37 cellular contexts compared by ENCODE assay signal in genomic region chr4:13007802-13008201, GRCh38.
"Had no signal": no experiment of that assay in that cellular context is flagged by ENCODE, and none has a peak within 500 bp of the region (broad histone marks: within the 10 kb centered on the region; RNA-seq: fewer than 3 reads in every experiment).

No MANE protein-coding gene starts in this region.

- H3K4me3 ChIP-seq: ascending aorta, cardiac muscle cell had no signal

- H3K36me3 Mint-ChIP-seq: activated CD8-positive, alpha-beta memory T cell treated with anti-CD3 and anti-CD28 coated beads, Interleukin-2, amount 10 ng/mL, durations not matched to agents 7 days and 5 days; activated naive CD4-positive, alpha-beta T cell treated with anti-CD3 and anti-CD28 coated beads, Interleukin-2, amount 10 ng/mL, durations not matched to agents 7 days and 5 days; activated naive CD8-positive, alpha-beta T cell treated with anti-CD3 and anti-CD28 coated beads, Interleukin-2, amount 10 ng/mL, durations not matched to agents 7 days and 5 days; brain had no signal

- H3K27ac ChIP-seq: ascending aorta, cardiac muscle cell, VCaP had no signal

- H3K9me3 Mint-ChIP-seq: activated CD4-positive, alpha-beta memory T cell treated with anti-CD3 and anti-CD28 coated beads, Interleukin-2, amount 10 ng/mL, durations not matched to agents 7 days and 5 days; activated CD4-positive, alpha-beta T cell treated with anti-CD3 and anti-CD28 coated beads, Interleukin-2, amount 10 ng/mL, durations not matched to agents 7 days and 5 days; activated naive CD4-positive, alpha-beta T cell treated with anti-CD3 and anti-CD28 coated beads, Interleukin-2, amount 10 ng/mL, durations not matched to agents 7 days and 5 days; activated naive CD4-positive, alpha-beta T cell treated with anti-CD3 and anti-CD28 coated beads, Interleukin-2, amount 50 U/mL, for 24 hours; activated T-helper 2 cell treated with anti-CD3 and anti-CD28 coated beads, Interferon-gamma antibody, Interleukin-2, Interleukin-4, amounts not matched to agents 10 μg/mL and 5 μg/mL and 100 μg/mL, durations not matched to agents 14 hours and 24 hours and 36 hours; T-helper 2 cell treated with Interferon-gamma antibody and Interleukin-4, amounts not matched to agents 5 μg/mL and 100 μg/mL, for 36 hours had no signal

- ATAC-seq: activated CD4-positive, alpha-beta T cell treated with anti-CD3 and anti-CD28 coated beads for 36 hours; activated CD4-positive, CD25-positive, alpha-beta regulatory T cell treated with anti-CD3 and anti-CD28 coated beads, Interleukin-2, amount 50 U/mL, for 24 hours; activated CD8-positive, alpha-beta memory T cell treated with anti-CD3 and anti-CD28 coated beads, Interleukin-2, amount 10 ng/mL, durations not matched to agents 7 days and 5 days; activated CD8-positive, alpha-beta T cell treated with anti-CD3 and anti-CD28 coated beads, Interleukin-2, amount 10 ng/mL, durations not matched to agents 7 days and 5 days; activated naive CD8-positive, alpha-beta T cell treated with anti-CD3 and anti-CD28 coated beads, Interleukin-2, amount 50 U/mL, for 24 hours had no signal

- H3K27me3 ChIP-seq: ascending aorta, cardiac muscle cell had no signal

- H3K4me1 ChIP-seq: ascending aorta had no signal

- DNase-seq: activated CD4-positive, alpha-beta memory T cell treated with anti-CD3 and anti-CD28 coated beads, Interleukin-2, amount 10 ng/mL, durations not matched to agents 7 days and 5 days; activated CD4-positive, alpha-beta T cell treated with anti-CD3 and anti-CD28 coated beads for 1 hour; activated CD4-positive, alpha-beta T cell treated with anti-CD3 and anti-CD28 coated beads for 36 hours; activated CD4-positive, alpha-beta T cell treated with anti-CD3 and anti-CD28 coated beads for 48 hours; activated CD4-positive, alpha-beta T cell treated with anti-CD3 and anti-CD28 coated beads, Interleukin-2, amount 10 ng/mL, durations not matched to agents 7 days and 5 days; activated CD4-positive, alpha-beta T cell treated with anti-CD3 and anti-CD28 coated beads, Interleukin-2, amount 50 U/mL, for 48 hours; activated CD4-positive, CD25-positive, alpha-beta regulatory T cell; activated CD8-positive, alpha-beta memory T cell treated with anti-CD3 and anti-CD28 coated beads for 24 hours; activated CD8-positive, alpha-beta memory T cell treated with anti-CD3 and anti-CD28 coated beads, Interleukin-2, amount 10 ng/mL, durations not matched to agents 7 days and 5 days; activated CD8-positive, alpha-beta memory T cell treated with anti-CD3 and anti-CD28 coated beads, Interleukin-2, amount 50 U/mL, for 48 hours; activated CD8-positive, alpha-beta T cell treated with anti-CD3 and anti-CD28 coated beads, Interleukin-2, amount 10 ng/mL, durations not matched to agents 7 days and 5 days; activated effector memory CD4-positive, alpha-beta T cell treated with Interleukin-2 at 50 U/mL for 16 hours; activated gamma-delta T cell; activated naive CD4-positive, alpha-beta T cell treated with anti-CD3 and anti-CD28 coated beads, Interleukin-2, amount 10 ng/mL, durations not matched to agents 7 days and 5 days; activated naive CD4-positive, alpha-beta T cell treated with Interleukin-2 at 50 U/mL for 16 hours; activated naive CD8-positive, alpha-beta T cell treated with anti-CD3 and anti-CD28 coated beads, Interleukin-2, amount 10 ng/mL, durations not matched to agents 7 days and 5 days; activated naive CD8-positive, alpha-beta T cell treated with anti-CD3 and anti-CD28 coated beads, Interleukin-2, amount 50 U/mL, for 24 hours; activated T-cell treated with anti-CD3 and anti-CD28 coated beads, Interleukin-2, amount 50 U/mL, for 24 hours; activated T-cell treated with anti-CD3 and anti-CD28 coated beads, Interleukin-2, amount 50 U/mL, for 48 hours; amygdala; anterior cingulate cortex; caudate nucleus; cerebellar nuclear complex; T-helper 1 cell; T-helper 2 cell; T-helper 9 cell had no signal

- H3K9me3 ChIP-seq: ascending aorta had no signal

- H3K36me3 ChIP-seq: ascending aorta, cardiac muscle cell had no signal

- H3K4me1 Mint-ChIP-seq: activated CD4-positive, alpha-beta memory T cell treated with anti-CD3 and anti-CD28 coated beads, Interleukin-2, amount 10 ng/mL, durations not matched to agents 7 days and 5 days; activated CD4-positive, alpha-beta T cell treated with anti-CD3 and anti-CD28 coated beads for 36 hours; activated CD4-positive, alpha-beta T cell treated with anti-CD3 and anti-CD28 coated beads, Interleukin-2, amount 10 ng/mL, durations not matched to agents 7 days and 5 days; activated CD8-positive, alpha-beta memory T cell treated with anti-CD3 and anti-CD28 coated beads, Interleukin-2, amount 10 ng/mL, durations not matched to agents 7 days and 5 days; activated naive CD4-positive, alpha-beta T cell treated with anti-CD3 and anti-CD28 coated beads, Interleukin-2, amount 10 ng/mL, durations not matched to agents 7 days and 5 days; activated naive CD4-positive, alpha-beta T cell treated with anti-CD3 and anti-CD28 coated beads, Interleukin-2, amount 50 U/mL, for 24 hours; activated naive CD8-positive, alpha-beta T cell treated with anti-CD3 and anti-CD28 coated beads, Interleukin-2, amount 10 ng/mL, durations not matched to agents 7 days and 5 days; activated naive CD8-positive, alpha-beta T cell treated with anti-CD3 and anti-CD28 coated beads, Interleukin-2, amount 50 U/mL, for 24 hours; brain; central memory CD8-positive, alpha-beta T cell had no signal

- H3K27me3 Mint-ChIP-seq: activated CD4-positive, alpha-beta memory T cell treated with anti-CD3 and anti-CD28 coated beads, Interleukin-2, amount 10 ng/mL, durations not matched to agents 7 days and 5 days; activated CD4-positive, alpha-beta T cell treated with anti-CD3 and anti-CD28 coated beads for 36 hours; activated CD4-positive, alpha-beta T cell treated with anti-CD3 and anti-CD28 coated beads, Interleukin-2, amount 10 ng/mL, durations not matched to agents 7 days and 5 days; activated CD8-positive, alpha-beta memory T cell treated with anti-CD3 and anti-CD28 coated beads, Interleukin-2, amount 10 ng/mL, durations not matched to agents 7 days and 5 days; activated naive CD4-positive, alpha-beta T cell treated with anti-CD3 and anti-CD28 coated beads, Interleukin-2, amount 10 ng/mL, durations not matched to agents 7 days and 5 days; activated naive CD4-positive, alpha-beta T cell treated with anti-CD3 and anti-CD28 coated beads, Interleukin-2, amount 50 U/mL, for 24 hours; activated naive CD8-positive, alpha-beta T cell; activated naive CD8-positive, alpha-beta T cell treated with anti-CD3 and anti-CD28 coated beads, Interleukin-2, amount 10 ng/mL, durations not matched to agents 7 days and 5 days; activated naive CD8-positive, alpha-beta T cell treated with anti-CD3 and anti-CD28 coated beads, Interleukin-2, amount 50 U/mL, for 24 hours; activated T-cell treated with anti-CD3 and anti-CD28 coated beads, Interleukin-2, amount 50 U/mL, for 24 hours; brain; central memory CD8-positive, alpha-beta T cell had no signal

- H3K4me3 Mint-ChIP-seq: activated CD4-positive, alpha-beta memory T cell treated with anti-CD3 and anti-CD28 coated beads, Interleukin-2, amount 10 ng/mL, durations not matched to agents 7 days and 5 days; activated CD4-positive, alpha-beta T cell treated with anti-CD3 and anti-CD28 coated beads for 36 hours; activated CD4-positive, alpha-beta T cell treated with anti-CD3 and anti-CD28 coated beads, Interleukin-2, amount 10 ng/mL, durations not matched to agents 7 days and 5 days; activated CD8-positive, alpha-beta memory T cell treated with anti-CD3 and anti-CD28 coated beads, Interleukin-2, amount 10 ng/mL, durations not matched to agents 7 days and 5 days; activated CD8-positive, alpha-beta T cell treated with anti-CD3 and anti-CD28 coated beads, Interleukin-2, amount 10 ng/mL, durations not matched to agents 7 days and 5 days; activated naive CD4-positive, alpha-beta T cell treated with anti-CD3 and anti-CD28 coated beads, Interleukin-2, amount 10 ng/mL, durations not matched to agents 7 days and 5 days; activated naive CD4-positive, alpha-beta T cell treated with anti-CD3 and anti-CD28 coated beads, Interleukin-2, amount 50 U/mL, for 24 hours; activated naive CD8-positive, alpha-beta T cell; activated naive CD8-positive, alpha-beta T cell treated with anti-CD3 and anti-CD28 coated beads, Interleukin-2, amount 10 ng/mL, durations not matched to agents 7 days and 5 days; activated naive CD8-positive, alpha-beta T cell treated with anti-CD3 and anti-CD28 coated beads, Interleukin-2, amount 50 U/mL, for 24 hours; activated T-cell treated with anti-CD3 and anti-CD28 coated beads, Interleukin-2, amount 50 U/mL, for 24 hours; central memory CD8-positive, alpha-beta T cell; T-helper 1 cell treated with Interleukin-12 subunit alpha and Interleukin-12 subunit beta and Interleukin-4 antibody, amounts not matched to agents 30 μg/mL and 1 μg/mL, for 36 hours; T-helper 2 cell treated with Interferon-gamma antibody and Interleukin-4, amounts not matched to agents 5 μg/mL and 100 μg/mL, for 36 hours had no signal

- H3K27ac Mint-ChIP-seq: activated CD4-positive, alpha-beta memory T cell treated with anti-CD3 and anti-CD28 coated beads, Interleukin-2, amount 10 ng/mL, durations not matched to agents 7 days and 5 days; activated CD4-positive, alpha-beta T cell treated with anti-CD3 and anti-CD28 coated beads for 36 hours; activated CD4-positive, alpha-beta T cell treated with anti-CD3 and anti-CD28 coated beads, Interleukin-2, amount 10 ng/mL, durations not matched to agents 7 days and 5 days; activated CD8-positive, alpha-beta memory T cell treated with anti-CD3 and anti-CD28 coated beads, Interleukin-2, amount 10 ng/mL, durations not matched to agents 7 days and 5 days; activated CD8-positive, alpha-beta T cell treated with anti-CD3 and anti-CD28 coated beads, Interleukin-2, amount 10 ng/mL, durations not matched to agents 7 days and 5 days; activated naive CD4-positive, alpha-beta T cell treated with anti-CD3 and anti-CD28 coated beads, Interleukin-2, amount 10 ng/mL, durations not matched to agents 7 days and 5 days; activated naive CD4-positive, alpha-beta T cell treated with anti-CD3 and anti-CD28 coated beads, Interleukin-2, amount 50 U/mL, for 24 hours; activated naive CD8-positive, alpha-beta T cell; activated naive CD8-positive, alpha-beta T cell treated with anti-CD3 and anti-CD28 coated beads, Interleukin-2, amount 10 ng/mL, durations not matched to agents 7 days and 5 days; activated naive CD8-positive, alpha-beta T cell treated with anti-CD3 and anti-CD28 coated beads, Interleukin-2, amount 50 U/mL, for 24 hours; activated T-cell treated with anti-CD3 and anti-CD28 coated beads, Interleukin-2, amount 50 U/mL, for 24 hours; activated T-helper 2 cell treated with anti-CD3 and anti-CD28 coated beads, Interferon-gamma antibody, Interleukin-2, Interleukin-4, amounts not matched to agents 10 μg/mL and 5 μg/mL and 100 μg/mL, durations not matched to agents 14 hours and 24 hours and 36 hours; brain; T-helper 1 cell treated with Interleukin-12 subunit alpha and Interleukin-12 subunit beta and Interleukin-4 antibody, amounts not matched to agents 30 μg/mL and 1 μg/mL, for 36 hours; T-helper 2 cell treated with Interferon-gamma antibody and Interleukin-4, amounts not matched to agents 5 μg/mL and 100 μg/mL, for 36 hours had no signal
